ENCODE assay signal across 24 cellular contexts in the genomic region with DNA sequence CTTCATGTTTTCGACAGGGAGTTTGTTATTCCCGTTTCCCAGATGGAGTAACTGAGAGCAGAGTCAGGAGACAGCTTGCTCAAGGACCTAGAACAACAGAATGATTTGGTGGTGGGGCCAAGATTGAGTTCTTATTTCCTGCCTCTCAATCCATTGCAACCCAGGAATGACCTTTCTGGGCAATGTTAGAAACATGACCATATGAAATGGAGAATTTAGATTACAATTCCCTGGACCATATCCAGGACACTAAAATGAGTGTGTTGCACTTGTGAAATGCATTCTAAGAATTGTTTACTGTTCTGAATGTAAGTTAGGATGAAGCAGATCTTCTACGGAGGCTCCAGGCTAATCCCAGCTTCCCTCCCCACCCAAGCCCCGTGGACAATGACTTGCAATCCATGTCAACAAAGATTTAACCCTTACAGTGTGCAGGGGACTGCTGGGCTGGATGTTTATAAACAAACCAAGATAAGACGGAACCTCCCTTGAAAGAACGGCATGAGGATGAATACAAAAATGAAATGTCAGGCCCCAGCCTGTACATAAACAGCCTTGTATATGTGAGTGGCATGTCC. TPM values are rescaled to one million over a fixed set of nuclear protein-coding genes. Genes with fewer than 3 reads are reported as not detected.
DNase-seq lines count a peak whose midpoint lies in the region; ATAC-seq and TF ChIP-seq lines count a peak whose summit lies in the region.
"Had no signal": no experiment of that assay in that cellular context is flagged by ENCODE, and none has a peak within 500 bp of the region (broad histone marks: within the 10 kb centered on the region; RNA-seq: fewer than 3 reads in every experiment).

No MANE protein-coding gene starts in this region.

- H3K14ac ChIP-seq in H9 (ENCODE audit: insufficient read depth, low read length): no peak overlapping the region

- H3K4me2 ChIP-seq in H9 (ENCODE audit: insufficient read depth, insufficient read length, low read length): no peak overlapping the region
- H3K4me2 ChIP-seq: BLaER1 had no signal

- no peaks in the 10 kb centered on the region for H3K9me3 ChIP-seq in H9 (ENCODE audit: control insufficient read depth, low read depth, low read length)
- no peaks in the 10 kb centered on the region for H3K9me3 ChIP-seq in liver (ENCODE audit: control insufficient read depth in 4 of 4, low read length in 3 of 4)
- H3K9me3 ChIP-seq: Caco-2, Peyer's patch had no signal

- H2BK20ac ChIP-seq in H9 (ENCODE audit: low read depth, low read length, poor library complexity, severe bottlenecking): no peak overlapping the region

- H3K36me3 Mint-ChIP-seq in H9 (ENCODE audit: insufficient read depth in 1 of 3, low read depth in 3 of 3): peaks cover 6 to 9% (median 8%) of the 10 kb centered on the region in 3 experiments
- H3K36me3 Mint-ChIP-seq: CD4-positive, alpha-beta memory T cell; IgD-negative memory B cell had no signal

- H3K9me3 Mint-ChIP-seq in H9: peaks cover 5 to 8% of the 10 kb centered on the region in 2 experiments; a peak in 4 of 5 replicates
- H3K9me3 Mint-ChIP-seq: CD4-positive, alpha-beta memory T cell; HFFc6; IgD-negative memory B cell had no signal

- no peak overlapping the region for H2AFZ ChIP-seq in H9 (ENCODE audit: low read length)

- H3K23me2 ChIP-seq in H9 (ENCODE audit: insufficient read length, low read depth, low read length, poor library complexity, severe bottlenecking): no peaks in the 10 kb centered on the region

- no peak for ATAC-seq in HG03045 (IDR thresholded peaks at IDR 0.05; ENCODE audit: unreplicated experiment)

- no peak overlapping the region for H3K18ac ChIP-seq in H9 (ENCODE audit: insufficient read length, low read depth, low read length)

- no peaks in the 10 kb centered on the region for H3K36me3 ChIP-seq in liver (ENCODE audit: control insufficient read depth in 4 of 4, insufficient read depth in 3 of 4, low read depth in 1 of 4, low read length in 3 of 4)
- H3K36me3 ChIP-seq: BLaER1, Peyer's patch had no signal

- no peaks in the 10 kb centered on the region for H3K79me1 ChIP-seq in H9 (ENCODE audit: insufficient read depth, low read depth, low read length, poor library complexity, severe bottlenecking)

- no peak overlapping the region for H3K56ac ChIP-seq in H9 (ENCODE audit: insufficient read length, low read depth, low read length)

- H3K23ac ChIP-seq in H9 (ENCODE audit: insufficient read length, low read depth, low read length): no peak overlapping the region

- peaks cover 24% of the 10 kb centered on the region for H3K4me1 ChIP-seq in H9 (ENCODE audit: insufficient read depth, low read length)
- peaks cover 8 to 43% (median 31%) of the 10 kb centered on the region in 4 donors for H3K4me1 ChIP-seq in liver (ENCODE audit: control insufficient read depth in 4 of 4, insufficient read depth in 4 of 4, low read length in 3 of 4)
- H3K4me1 ChIP-seq: BLaER1, Peyer's patch had no signal

- H3K4me1 Mint-ChIP-seq in H9: peaks cover 53 to 65% of the 10 kb centered on the region in 2 experiments
- H3K4me1 Mint-ChIP-seq: CD4-positive, alpha-beta memory T cell; IgD-negative memory B cell had no signal

- peak overlapping the region in 2 of 3 experiments; percentile 69 to 89; a peak in 4 of 7 replicates for H3K27ac Mint-ChIP-seq in H9
- H3K27ac Mint-ChIP-seq: CD4-positive, alpha-beta memory T cell; HFFc6; IgD-negative memory B cell had no signal

- H2BK120ac ChIP-seq in H9 (ENCODE audit: low read depth, low read length, poor library complexity, severe bottlenecking): no peak overlapping the region

- no peak overlapping the region for H3K4me3 ChIP-seq in liver (ENCODE audit: low read depth in 1 of 3, low read length in 3 of 3)
- H3K4me3 ChIP-seq: BLaER1, Peyer's patch had no signal

- H3K79me2 ChIP-seq in H9 (ENCODE audit: insufficient read depth, low read length): no peaks in the 10 kb centered on the region

- H4K91ac ChIP-seq in H9 (ENCODE audit: insufficient read length, low read depth, low read length): no peak overlapping the region

- H3K4me3 Mint-ChIP-seq in H9: no peak overlapping the region
- H3K4me3 Mint-ChIP-seq: CD4-positive, alpha-beta memory T cell; HFFc6; IgD-negative memory B cell had no signal

- H3K27me3 Mint-ChIP-seq in H9 (ENCODE audit: low read depth): peaks cover 16% of the 10 kb centered on the region
- H3K27me3 Mint-ChIP-seq: IgD-negative memory B cell had no signal

- H3K27ac ChIP-seq in H9 (ENCODE audit: insufficient read length, low read depth, low read length) (no peak overlapping the region), liver (ENCODE audit: low read depth in 1 of 2, low read length in 2 of 2) (no peak overlapping the region)
- H3K27ac ChIP-seq: BLaER1 had no signal

- no peak overlapping the region for H2BK12ac ChIP-seq in H9 (ENCODE audit: insufficient read length, low read depth, low read length)

- H3K27me3 ChIP-seq in H9 (ENCODE audit: insufficient read depth, low read length): no peaks in the 10 kb centered on the region
- no peaks in the 10 kb centered on the region for H3K27me3 ChIP-seq in liver (ENCODE audit: control insufficient read depth in 4 of 4, insufficient read depth in 4 of 4, low read length in 3 of 4)
- H3K27me3 ChIP-seq: BLaER1, Peyer's patch had no signal

- H4K8ac ChIP-seq in H9 (replicated peaks; ENCODE audit: insufficient read length, low read depth, low read length): no peak overlapping the region

- DNase-seq in H9 (no peak), amniotic epithelial cell (ENCODE audit: low read depth) (peak; percentile 57), fibroblast of peridontal ligament (ENCODE audit: extremely low read depth) (peak; percentile 6), HT-29 (ENCODE audit: low spot score) (no peak), superior temporal gyrus (ENCODE audit: extremely low spot score) (no peak)
- no peak for DNase-seq in effector CD8-positive, alpha-beta T cell (lab: John Stamatoyannopoulos, UW)
- DNase-seq: Caco-2; CD4-positive, alpha-beta memory T cell; DND-41; HFFc6; Karpas-422; MV-4-11; NCI-H1105 treated with DMSO at 0.1 percent for 48 hours; NCI-H2029 treated with DMSO at 0.1 percent for 48 hours; NCI-H226; NCI-H774; Peyer's patch had no signal

- no peak overlapping the region for H2BK5ac ChIP-seq in H9 (ENCODE audit: insufficient read length, low read length)

- no peak for TF ChIP-seq CTCF in H9 (conservative IDR thresholded peaks at IDR 0.05)
- no peak for TF ChIP-seq CTCF in liver (IDR thresholded peaks at IDR 0.05; ENCODE audit: low read depth, low read length, missing input control)

- no peak overlapping the region for H3T11ph ChIP-seq in H9 (ENCODE audit: low read length)

- no CpG with 5 or more reads among the region's 6 CpGs for WGBS in H9 (ENCODE audit: extremely low coverage, insufficient read length, low lambda C conversion rate)
- 45% methylated on average over 6 of the region's 6 CpGs for WGBS in liver

- H4K20me1 ChIP-seq in H9 (ENCODE audit: control insufficient read depth, insufficient read depth, insufficient read length): no peaks in the 10 kb centered on the region
- H4K20me1 ChIP-seq: BLaER1 had no signal

- TF ChIP-seq RAD21 in liver (IDR thresholded peaks at IDR 0.05): no peak

- H2BK15ac ChIP-seq in H9 (ENCODE audit: low read depth, low read length): no peak overlapping the region

- H2AK5ac ChIP-seq in H9 (ENCODE audit: insufficient read length, low read length): no peak overlapping the region

- H4K5ac ChIP-seq in H9 (ENCODE audit: insufficient read length, low read depth, low read length): no peak overlapping the region

- no peak overlapping the region for H3K4ac ChIP-seq in H9 (ENCODE audit: low read depth, low read length)

- H3K9ac ChIP-seq in H9 (ENCODE audit: extremely low read depth, insufficient read length, low read length): no peak overlapping the region
- no peak overlapping the region for H3K9ac ChIP-seq in liver (ENCODE audit: low read depth in 1 of 2, low read length in 2 of 2)
- H3K9ac ChIP-seq: BLaER1 had no signal

TF ChIP-seq in liver, 16 proteins besides CTCF, POLR2A, EP300 and RAD21:
- TF ChIP-seq GABPA (IDR thresholded peaks at IDR 0.05 in 1 of 2, conservative IDR thresholded peaks at IDR 0.05 in 1 of 2) (no peak), NR2F2 (IDR thresholded peaks at IDR 0.05) (peak; percentile 57), RXRA (IDR thresholded peaks at IDR 0.05) (peak; percentile 13 to 26)
- TF ChIP-seq, protein P1, sequence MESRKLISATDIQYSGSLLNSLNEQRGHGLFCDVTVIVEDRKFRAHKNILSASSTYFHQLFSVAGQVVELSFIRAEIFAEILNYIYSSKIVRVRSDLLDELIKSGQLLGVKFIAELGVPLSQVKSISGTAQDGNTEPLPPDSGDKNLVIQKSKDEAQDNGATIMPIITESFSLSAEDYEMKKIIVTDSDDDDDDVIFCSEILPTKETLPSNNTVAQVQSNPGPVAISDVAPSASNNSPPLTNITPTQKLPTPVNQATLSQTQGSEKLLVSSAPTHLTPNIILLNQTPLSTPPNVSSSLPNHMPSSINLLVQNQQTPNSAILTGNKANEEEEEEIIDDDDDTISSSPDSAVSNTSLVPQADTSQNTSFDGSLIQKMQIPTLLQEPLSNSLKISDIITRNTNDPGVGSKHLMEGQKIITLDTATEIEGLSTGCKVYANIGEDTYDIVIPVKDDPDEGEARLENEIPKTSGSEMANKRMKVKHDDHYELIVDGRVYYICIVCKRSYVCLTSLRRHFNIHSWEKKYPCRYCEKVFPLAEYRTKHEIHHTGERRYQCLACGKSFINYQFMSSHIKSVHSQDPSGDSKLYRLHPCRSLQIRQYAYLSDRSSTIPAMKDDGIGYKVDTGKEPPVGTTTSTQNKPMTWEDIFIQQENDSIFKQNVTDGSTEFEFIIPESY (IDR thresholded peaks at IDR 0.05): no peak

RNA-seq across cellular contexts. Expression of gene HAO2, which starts 31.8 kb away (rescaled TPM):
- total RNA-seq in H9 (2021): 0.13 and 0.61 TPM in 2 replicates
- 100 to 1,000 TPM in 1 of 2 donors, 1 to 10 TPM in 1; 8.2 to 377 TPM for total RNA-seq in liver
- polyA plus RNA-seq in liver: 100 to 1,000 TPM in 1 of 2 donors, 10 to 100 TPM in 1; 64.1 to 236 TPM
- not detected in 2 replicates for total RNA-seq in HT-29 (2014; rRNA removed; shearing (Covaris generic))
- total RNA-seq: A673; CD4-positive, alpha-beta memory T cell; HFFc6; M059J; OCI-LY7 had no signal
- polyA plus RNA-seq: CD4-positive, alpha-beta memory T cell; IgD-negative memory B cell had no signal

Comparison
In these comparisons a context has a peak if more than half of its experiments do, and no peak if none do; other contexts are left out.
1. DNase-seq: peak in amniotic epithelial cell (single experiment) and fibroblast of peridontal ligament (single experiment); none in H9 (single experiment), effector CD8-positive, alpha-beta T cell (single experiment), HT-29 (single experiment) and superior temporal gyrus (single experiment).